Comparison of ENCODE assay signal across 8 cellular contexts in genomic region chr18:58043452-58044369, GRCh38. TPM values are rescaled to one million over a fixed set of nuclear protein-coding genes. Genes with fewer than 3 reads are reported as not detected.
DNase-seq lines count a peak whose midpoint lies in the region; ATAC-seq and TF ChIP-seq lines count a peak whose summit lies in the region.

NEDD4L (plus strand) TSS chr18:58044226; CDS start chr18:58044661, 435 bp downstream.

- no peaks in the 10 kb centered on the region for H3K36me3 Mint-ChIP-seq in activated T-helper 1 cell treated with anti-CD3 and anti-CD28 coated beads, Interleukin-12 subunit alpha, Interleukin-12 subunit beta, Interleukin-2, Interleukin-4 antibody, amounts not matched to agents 30 ng/mL and 10 ng/mL and 1 ng/mL, durations not matched to agents 14 hours and 24 hours and 36 hours (ENCODE audit: low read depth)
- no peaks in the 10 kb centered on the region for H3K36me3 Mint-ChIP-seq in naive thymus-derived CD4-positive, alpha-beta T cell
- H3K36me3 Mint-ChIP-seq in stimulated activated effector memory CD8-positive, alpha-beta T cell treated with anti-CD3 and anti-CD28 coated beads, Interleukin-12 subunit alpha, Interleukin-12 subunit beta, amount 100 ng/mL, for 72 hours: no peaks in the 10 kb centered on the region

- peaks cover 0 to 31% (median 2%) of the 10 kb centered on the region in 4 donors for H3K4me1 ChIP-seq in Peyer's patch
- peaks cover 0 to 8% of the 10 kb centered on the region in 2 donors for H3K4me1 ChIP-seq in naive thymus-derived CD4-positive, alpha-beta T cell (ENCODE audit: control insufficient read depth in 2 of 2, insufficient read depth in 2 of 2, low read length in 2 of 2)

- peak; percentile 79 for ATAC-seq in GM21717 (IDR thresholded peaks at IDR 0.05; ENCODE audit: unreplicated experiment)
- peak; percentile 88 for ATAC-seq in naive thymus-derived CD4-positive, alpha-beta T cell
- ATAC-seq in stimulated activated effector memory CD8-positive, alpha-beta T cell treated with anti-CD3 and anti-CD28 coated beads, Interleukin-12 subunit alpha, Interleukin-12 subunit beta, amount 100 ng/mL, for 72 hours: peak; percentile 90

- H3K27me3 ChIP-seq in Peyer's patch: no peaks in the 10 kb centered on the region
- no peaks in the 10 kb centered on the region for H3K27me3 ChIP-seq in naive thymus-derived CD4-positive, alpha-beta T cell (ENCODE audit: control insufficient read depth in 2 of 2, insufficient read depth in 2 of 2, low read length in 2 of 2)

- H3K4me3 ChIP-seq in Peyer's patch: peak within 1 kb of the TSS; percentile 77 to 97 (median 86)
- peak within 1 kb of the TSS; percentile 69 for H3K4me3 ChIP-seq in naive thymus-derived CD4-positive, alpha-beta T cell (ENCODE audit: low read length)

- DNase-seq in DMS53 (lab: John Stamatoyannopoulos, UW) (peak; percentile 98), Peyer's patch (peak; percentile 82 to 93 (median 88)), fibroblast of gingiva (ENCODE audit: low read depth) (peak; percentile 75)
- peak; percentile 66 for DNase-seq in activated T-helper 1 cell treated with anti-CD3 and anti-CD28 coated beads, Interleukin-12 subunit alpha, Interleukin-12 subunit beta, Interleukin-2, Interleukin-4 antibody, amounts not matched to agents 30 ng/mL and 10 ng/mL and 1 ng/mL, durations not matched to agents 14 hours and 24 hours and 36 hours (ENCODE audit: low spot score)
- peak; percentile 55 to 78 (median 73) for DNase-seq in naive thymus-derived CD4-positive, alpha-beta T cell
- peak; percentile 66 to 80 for DNase-seq in stimulated activated effector memory CD8-positive, alpha-beta T cell treated with anti-CD3 and anti-CD28 coated beads, Interleukin-12 subunit alpha, Interleukin-12 subunit beta, amount 100 ng/mL, for 72 hours (ENCODE audit: low spot score in 2 of 2)

- CTCF ChIA-PET in naive thymus-derived CD4-positive, alpha-beta T cell (lab: Charles Lee): interaction anchor here (0.9 to 1.7 kb wide), 6 partner anchors 20 to 358 kb away, joined by 3 to 14 read pairs (median 4); no protein-coding TSS in a partner anchor

- intact Hi-C loops in activated T-helper 1 cell treated with anti-CD3 and anti-CD28 coated beads, Interleukin-12 subunit alpha, Interleukin-12 subunit beta, Interleukin-2, Interleukin-4 antibody, amounts not matched to agents 30 ng/mL and 10 ng/mL and 1 ng/mL, durations not matched to agents 14 hours and 24 hours and 36 hours (cut with micrococcal nuclease): loop anchor here (1.0 to 10.0 kb wide), 15 partner anchors 79 to 1406 kb away; partner anchors contain the start of genes FECH, NARS1 and TXNL1
- intact Hi-C loops in naive thymus-derived CD4-positive, alpha-beta T cell (cut with micrococcal nuclease): loop anchor here (1.0 to 10.0 kb wide), 17 partner anchors 79 to 1861 kb away; partner anchors contain the start of genes LMAN1 (in 1 of the 2), SEC11C (in 1 of the 2) and TXNL1 (in 1 of the 2)

- peaks cover 29% of the 10 kb centered on the region for H3K4me1 Mint-ChIP-seq in activated T-helper 1 cell treated with anti-CD3 and anti-CD28 coated beads, Interleukin-12 subunit alpha, Interleukin-12 subunit beta, Interleukin-2, Interleukin-4 antibody, amounts not matched to agents 30 ng/mL and 10 ng/mL and 1 ng/mL, durations not matched to agents 14 hours and 24 hours and 36 hours (ENCODE audit: low read depth)
- peaks cover 18 to 30% (median 25%) of the 10 kb centered on the region in 7 donors for H3K4me1 Mint-ChIP-seq in naive thymus-derived CD4-positive, alpha-beta T cell
- peaks cover 30% of the 10 kb centered on the region for H3K4me1 Mint-ChIP-seq in stimulated activated effector memory CD8-positive, alpha-beta T cell treated with anti-CD3 and anti-CD28 coated beads, Interleukin-12 subunit alpha, Interleukin-12 subunit beta, amount 100 ng/mL, for 72 hours

- POLR2A ChIA-PET in naive thymus-derived CD4-positive, alpha-beta T cell (lab: Charles Lee): no interaction called here

- peak within 1 kb of the TSS; percentile 69 for H3K27ac Mint-ChIP-seq in activated T-helper 1 cell treated with anti-CD3 and anti-CD28 coated beads, Interleukin-12 subunit alpha, Interleukin-12 subunit beta, Interleukin-2, Interleukin-4 antibody, amounts not matched to agents 30 ng/mL and 10 ng/mL and 1 ng/mL, durations not matched to agents 14 hours and 24 hours and 36 hours
- peak within 1 kb of the TSS; percentile 34 to 89 (median 70) for H3K27ac Mint-ChIP-seq in naive thymus-derived CD4-positive, alpha-beta T cell
- peak within 1 kb of the TSS; percentile 75 for H3K27ac Mint-ChIP-seq in stimulated activated effector memory CD8-positive, alpha-beta T cell treated with anti-CD3 and anti-CD28 coated beads, Interleukin-12 subunit alpha, Interleukin-12 subunit beta, amount 100 ng/mL, for 72 hours

- peaks cover 51% of the 10 kb centered on the region for H3K27me3 Mint-ChIP-seq in activated T-helper 1 cell treated with anti-CD3 and anti-CD28 coated beads, Interleukin-12 subunit alpha, Interleukin-12 subunit beta, Interleukin-2, Interleukin-4 antibody, amounts not matched to agents 30 ng/mL and 10 ng/mL and 1 ng/mL, durations not matched to agents 14 hours and 24 hours and 36 hours (ENCODE audit: insufficient read depth)
- peaks cover 0 to 57% (median 0%) of the 10 kb centered on the region in 5 donors for H3K27me3 Mint-ChIP-seq in naive thymus-derived CD4-positive, alpha-beta T cell

- TF ChIP-seq CTCF in Peyer's patch (IDR thresholded peaks at IDR 0.05): peak; percentile 45 to 91 (median 82)

- TF ChIP-seq RAD21 in Ishikawa (IDR thresholded peaks at IDR 0.05; ENCODE audit: low read depth): peak; percentile 89

- peak within 1 kb of the TSS; percentile 77 to 98 (median 89) for H3K27ac ChIP-seq in Peyer's patch
- H3K27ac ChIP-seq in naive thymus-derived CD4-positive, alpha-beta T cell (ENCODE audit: low read depth, low read length): peak within 1 kb of the TSS; percentile 54

- H3K36me3 ChIP-seq in Peyer's patch: no peaks in the 10 kb centered on the region
- H3K36me3 ChIP-seq in naive thymus-derived CD4-positive, alpha-beta T cell (ENCODE audit: control insufficient read depth in 2 of 3, insufficient read depth in 3 of 3, low read length in 3 of 3): peaks cover 0 to 3% (median 0%) of the 10 kb centered on the region in 3 experiments

- H3K4me3 Mint-ChIP-seq in activated T-helper 1 cell treated with anti-CD3 and anti-CD28 coated beads, Interleukin-12 subunit alpha, Interleukin-12 subunit beta, Interleukin-2, Interleukin-4 antibody, amounts not matched to agents 30 ng/mL and 10 ng/mL and 1 ng/mL, durations not matched to agents 14 hours and 24 hours and 36 hours: peak within 1 kb of the TSS; percentile 91
- peak within 1 kb of the TSS; percentile 88 to 96 (median 93) for H3K4me3 Mint-ChIP-seq in naive thymus-derived CD4-positive, alpha-beta T cell
- H3K4me3 Mint-ChIP-seq in stimulated activated effector memory CD8-positive, alpha-beta T cell treated with anti-CD3 and anti-CD28 coated beads, Interleukin-12 subunit alpha, Interleukin-12 subunit beta, amount 100 ng/mL, for 72 hours: peak within 1 kb of the TSS; percentile 92

- TF ChIP-seq EP300 in Ishikawa (IDR thresholded peaks at IDR 0.05; ENCODE audit: borderline replicate concordance): no peak

- no peak for TF ChIP-seq POLR2A in Peyer's patch (IDR thresholded peaks at IDR 0.05)

- H3K9me3 Mint-ChIP-seq in activated T-helper 1 cell treated with anti-CD3 and anti-CD28 coated beads, Interleukin-12 subunit alpha, Interleukin-12 subunit beta, Interleukin-2, Interleukin-4 antibody, amounts not matched to agents 30 ng/mL and 10 ng/mL and 1 ng/mL, durations not matched to agents 14 hours and 24 hours and 36 hours: no peaks in the 10 kb centered on the region
- no peaks in the 10 kb centered on the region for H3K9me3 Mint-ChIP-seq in naive thymus-derived CD4-positive, alpha-beta T cell
- no peaks in the 10 kb centered on the region for H3K9me3 Mint-ChIP-seq in stimulated activated effector memory CD8-positive, alpha-beta T cell treated with anti-CD3 and anti-CD28 coated beads, Interleukin-12 subunit alpha, Interleukin-12 subunit beta, amount 100 ng/mL, for 72 hours

- no peaks in the 10 kb centered on the region for H3K9me3 ChIP-seq in Peyer's patch
- no peaks in the 10 kb centered on the region for H3K9me3 ChIP-seq in naive thymus-derived CD4-positive, alpha-beta T cell (ENCODE audit: control insufficient read depth in 2 of 3, low read length in 3 of 3)

TF ChIP-seq in Ishikawa, 13 proteins besides CTCF, POLR2A, EP300 and RAD21 (continues in another document):
- TF ChIP-seq USF1 (IDR thresholded peaks at IDR 0.05) (0 out of 2 replicates have a peak, but pooled peaks have one; percentile 21), CEBPB (IDR thresholded peaks at IDR 0.05) (no peak), NFIC (IDR thresholded peaks at IDR 0.05) (no peak), YY1 (IDR thresholded peaks at IDR 0.05; ENCODE audit: low read depth) (no peak), MAX (IDR thresholded peaks at IDR 0.05) (no peak), TAF1 (IDR thresholded peaks at IDR 0.05; ENCODE audit: low read depth) (0 out of 2 replicates have a peak, but pooled peaks have one; percentile 15), FOXM1 (IDR thresholded peaks at IDR 0.05; ENCODE audit: borderline replicate concordance, low read depth) (no peak), TEAD4 (IDR thresholded peaks at IDR 0.05) (no peak), EGR1 (IDR thresholded peaks at IDR 0.05) (peak; percentile 90), CREB1 (IDR thresholded peaks at IDR 0.05; ENCODE audit: low read depth) (no peak), ZBTB7A (IDR thresholded peaks at IDR 0.05; ENCODE audit: low read depth) (no peak; the same call in 1 of the 2 replicates)

RNA-seq across cellular contexts. Expression of gene NEDD4L, which starts in this region (rescaled TPM):
- total RNA-seq in Peyer's patch: 100 to 1,000 TPM; 213 to 312 (median 277) TPM
- 3.4 and 3.8 TPM in 2 replicates for total RNA-seq in activated T-helper 1 cell treated with anti-CD3 and anti-CD28 coated beads, Interleukin-12 subunit alpha, Interleukin-12 subunit beta, Interleukin-2, Interleukin-4 antibody, amounts not matched to agents 30 ng/mL and 10 ng/mL and 1 ng/mL, durations not matched to agents 14 hours and 24 hours and 36 hours
- total RNA-seq in naive thymus-derived CD4-positive, alpha-beta T cell: 10 to 100 TPM in 1 of 5 experiments, 1 to 10 TPM in 4; 3.7 to 10.3 (median 4.2) TPM
- 1 to 10 TPM; 1.1 to 2.0 TPM for polyA plus RNA-seq in naive thymus-derived CD4-positive, alpha-beta T cell

Comparison
In these comparisons a context has a peak if more than half of its experiments do, and no peak if none do; other contexts are left out.
1. Peak in every context shown above with its lines: DNase-seq, ATAC-seq, H3K4me3 ChIP-seq and H3K27ac ChIP-seq.
2. RNA of gene NEDD4L (total RNA-seq): 213 to 312 TPM in Peyer's patch; 3.7 to 10.3 TPM in naive thymus-derived CD4-positive, alpha-beta T cell and 3.4 to 3.8 TPM in activated T-helper 1 cell treated with anti-CD3 and anti-CD28 coated beads, Interleukin-12 subunit alpha, Interleukin-12 subunit beta, Interleukin-2, Interleukin-4 antibody, amounts not matched to agents 30 ng/mL and 10 ng/mL and 1 ng/mL, durations not matched to agents 14 hours and 24 hours and 36 hours; every median in the first group is over 10 times any median in the second.